In the genomic region with DNA sequence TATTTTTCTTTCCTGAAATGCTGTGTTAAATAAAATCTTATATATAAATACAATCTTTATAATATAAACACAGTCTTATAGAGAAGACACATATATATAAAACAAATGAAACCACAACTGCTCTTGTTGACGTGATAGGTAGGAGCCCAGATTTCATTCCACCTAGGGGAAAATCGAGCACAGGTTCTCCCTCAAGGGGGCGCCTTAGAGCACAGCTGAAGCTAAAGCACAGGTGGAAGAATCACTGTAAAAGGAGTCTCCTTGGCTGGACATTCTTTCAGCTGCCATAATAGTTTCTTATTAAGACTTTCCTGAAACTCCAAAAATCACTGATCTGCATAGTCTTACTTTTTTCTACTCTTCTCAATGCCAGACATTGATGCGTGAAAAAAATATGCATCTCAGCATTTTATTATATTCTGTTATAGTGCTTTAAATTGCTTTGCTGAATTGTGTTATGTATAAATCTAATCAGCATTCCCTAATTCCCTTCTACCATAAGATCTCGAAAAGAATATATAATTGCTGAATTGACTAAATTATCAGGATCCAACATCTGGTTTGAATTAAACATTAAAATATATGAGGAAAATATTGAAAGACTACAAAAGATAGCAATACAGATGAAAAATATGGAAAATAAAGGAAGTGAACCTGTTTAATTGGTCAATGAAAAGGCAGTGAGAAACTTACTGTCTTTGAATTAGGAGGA, we compare ENCODE assay signal across 9 cellular contexts. TPM values are rescaled to one million over a fixed set of nuclear protein-coding genes. Genes with fewer than 3 reads are reported as not detected.
DNase-seq lines count a peak whose midpoint lies in the region; ATAC-seq and TF ChIP-seq lines count a peak whose summit lies in the region.
"Had no signal": no experiment of that assay in that cellular context is flagged by ENCODE, and none has a peak within 500 bp of the region (broad histone marks: within the 10 kb centered on the region; RNA-seq: fewer than 3 reads in every experiment).

No MANE protein-coding gene starts in this region.

- peak; percentile 38 for DNase-seq in GM10248 (ENCODE audit: extremely low spot score)
- peak; percentile 20 for DNase-seq in HK-2 (ENCODE audit: unreplicated experiment)
- peak; percentile 1 for DNase-seq in activated CD4-positive, alpha-beta T cell treated with anti-CD3 and anti-CD28 coated beads, Interleukin-2, amount 50 U/mL, for 1 hour
- peak; percentile 22 for DNase-seq in iPS DF 4.7 (ENCODE audit: extremely low read depth, low spot score)
- no peak for DNase-seq in type B pancreatic cell (ENCODE audit: extremely low spot score, unreplicated experiment)
- DNase-seq in stimulated activated naive B cell treated with anti-CD40 and anti-IgM and Interleukin-4, amounts not matched to agents 10 μg/mL and 1 μg/mL and 100 μg/mL, for 72 hours, result no peak
- no peak for DNase-seq in activated CD4-positive, CD25-positive, alpha-beta regulatory T cell (lab: John Stamatoyannopoulos, UW)

- CTCF ChIA-PET in GM10248 (lab: Yijun Ruan, JAX), result interaction anchor here (0.6 to 1.5 kb wide), 20 partner anchors 9 to 959 kb away, joined by 3 to 13 read pairs (median 4); no protein-coding TSS in a partner anchor

- no peaks in the 10 kb centered on the region for H3K36me3 Mint-ChIP-seq in type B pancreatic cell
- no peaks in the 10 kb centered on the region for H3K36me3 Mint-ChIP-seq in stimulated activated naive B cell treated with anti-CD40 and anti-IgM and Interleukin-4, amounts not matched to agents 10 μg/mL and 1 μg/mL and 100 μg/mL, for 72 hours

- no peak overlapping the region for H3K27ac Mint-ChIP-seq in type B pancreatic cell
- no peak overlapping the region for H3K27ac Mint-ChIP-seq in stimulated activated naive B cell treated with anti-CD40 and anti-IgM and Interleukin-4, amounts not matched to agents 10 μg/mL and 1 μg/mL and 100 μg/mL, for 72 hours

- TF ChIP-seq CTCF in GM10248 (IDR thresholded peaks at IDR 0.05; ENCODE audit: control extremely low read depth, extremely low read depth, low read depth, missing control alignments) (peak; percentile 47), type B pancreatic cell (conservative IDR thresholded peaks at IDR 0.05) (peak; percentile 64)

- ATAC-seq in stimulated activated naive B cell treated with anti-CD40 and anti-IgM and Interleukin-4, amounts not matched to agents 10 μg/mL and 1 μg/mL and 100 μg/mL, for 72 hours (replicated peaks), result no peak
- no peak for ATAC-seq in HG03442 (IDR thresholded peaks at IDR 0.05; ENCODE audit: unreplicated experiment)

- no peak overlapping the region for H3K4me3 Mint-ChIP-seq in type B pancreatic cell
- no peak overlapping the region for H3K4me3 Mint-ChIP-seq in stimulated activated naive B cell treated with anti-CD40 and anti-IgM and Interleukin-4, amounts not matched to agents 10 μg/mL and 1 μg/mL and 100 μg/mL, for 72 hours

- H3K27me3 Mint-ChIP-seq in type B pancreatic cell, result no peaks in the 10 kb centered on the region
- peaks cover 0 to 5% of the 10 kb centered on the region in 2 donors for H3K27me3 Mint-ChIP-seq in stimulated activated naive B cell treated with anti-CD40 and anti-IgM and Interleukin-4, amounts not matched to agents 10 μg/mL and 1 μg/mL and 100 μg/mL, for 72 hours

- H3K4me1 Mint-ChIP-seq in type B pancreatic cell (ENCODE audit: unreplicated experiment), result no peaks in the 10 kb centered on the region
- H3K4me1 Mint-ChIP-seq in stimulated activated naive B cell treated with anti-CD40 and anti-IgM and Interleukin-4, amounts not matched to agents 10 μg/mL and 1 μg/mL and 100 μg/mL, for 72 hours, result no peaks in the 10 kb centered on the region

- POLR2A ChIA-PET in GM10248 (lab: Yijun Ruan, JAX), result no interaction called here

- H3K9me3 Mint-ChIP-seq in type B pancreatic cell, result peaks cover 5% of the 10 kb centered on the region
- peaks cover 0 to 2% of the 10 kb centered on the region in 2 donors for H3K9me3 Mint-ChIP-seq in stimulated activated naive B cell treated with anti-CD40 and anti-IgM and Interleukin-4, amounts not matched to agents 10 μg/mL and 1 μg/mL and 100 μg/mL, for 72 hours

RNA-seq across cellular contexts. Expression of gene RXFP1, which starts 25.5 kb away (rescaled TPM):
- total RNA-seq in type B pancreatic cell (ENCODE audit: low replicate concordance), result 0.07 TPM in 1 of 2 replicates, not detected in the other
- total RNA-seq: mononuclear cell had no signal

Comparison
In these comparisons a context has a peak if more than half of its experiments do, and no peak if none do; other contexts are left out.
1. DNase-seq: peak in GM10248 (single experiment), HK-2 (single experiment), activated CD4-positive, alpha-beta T cell treated with anti-CD3 and anti-CD28 coated beads, Interleukin-2, amount 50 U/mL, for 1 hour (single experiment) and iPS DF 4.7 (single experiment); none in type B pancreatic cell (single experiment), stimulated activated naive B cell treated with anti-CD40 and anti-IgM and Interleukin-4, amounts not matched to agents 10 μg/mL and 1 μg/mL and 100 μg/mL, for 72 hours (single experiment) and activated CD4-positive, CD25-positive, alpha-beta regulatory T cell (0 of 4).